ENCODE assay signal across 7 cellular contexts in the genomic region with DNA sequence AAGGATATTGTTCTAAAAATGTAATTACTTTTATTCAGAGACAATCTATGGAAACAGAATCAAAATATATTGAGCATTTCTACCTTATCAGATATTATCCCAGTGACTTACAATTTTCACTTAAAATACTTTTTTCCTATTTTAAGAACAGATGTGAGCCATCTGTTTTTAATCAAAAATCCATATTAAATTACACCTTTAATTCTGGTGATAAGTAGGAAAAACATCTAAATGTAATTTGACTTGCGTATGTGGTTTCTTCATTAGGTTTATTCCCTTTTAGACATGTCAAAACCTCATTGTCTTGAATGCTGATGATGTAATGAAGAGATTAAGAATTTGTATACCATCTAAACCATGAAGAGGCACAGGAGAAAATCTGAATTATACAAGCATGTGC.
"Had no signal": no experiment of that assay in that cellular context is flagged by ENCODE, and none has a peak within 500 bp of the region (broad histone marks: within the 10 kb centered on the region; RNA-seq: fewer than 3 reads in every experiment).

No MANE protein-coding gene starts in this region.

- H2AFZ ChIP-seq: GM23338 had no signal

- H3K4me3 ChIP-seq: GM23338 had no signal

- H3K4me2 ChIP-seq: GM23338 had no signal

- ATAC-seq: GM23338 had no signal

- DNase-seq: H9, HCEC 1CT, IMR-90 had no signal

- FAIRE-seq: H1, H54, HTR-8/SVneo had no signal
